In genomic region chr18:79400091-79400590, GRCh38 we compare ENCODE assay signal across 8 cellular contexts. TPM values are rescaled to one million over a fixed set of nuclear protein-coding genes. Genes with fewer than 3 reads are reported as not detected.
DNase-seq lines count a peak whose midpoint lies in the region; ATAC-seq and TF ChIP-seq lines count a peak whose summit lies in the region.

No MANE protein-coding gene starts in this region.

- no peaks in the 10 kb centered on the region for H3K27me3 ChIP-seq in upper lobe of right lung

- POLR2A ChIA-PET in naive thymus-derived CD8-positive, alpha-beta T cell (lab: Charles Lee), result interaction anchor here (1.5 to 1.8 kb wide), 2 partner anchors 109 to 123 kb away, joined by 4 to 10 read pairs; no protein-coding TSS in a partner anchor

- no peaks in the 10 kb centered on the region for H3K9me3 Mint-ChIP-seq in naive thymus-derived CD8-positive, alpha-beta T cell
- no peaks in the 10 kb centered on the region for H3K9me3 Mint-ChIP-seq in mesothelial cell of epicardium

- peak overlapping the region; percentile 73 for H3K27ac ChIP-seq in upper lobe of right lung

- DNase-seq in COLO829 (ENCODE audit: low spot score) (peak; percentile 40), erythroblast (lab: John Stamatoyannopoulos, UW) (peak; percentile 69 to 73), upper lobe of right lung (peak; percentile 86), mesothelial cell of epicardium (ENCODE audit: low spot score in 2 of 2, unreplicated experiment in 2 of 2) (no peak), kidney glomerular epithelial cell (lab: John Stamatoyannopoulos, UW) (no peak)
- DNase-seq in activated CD4-positive, alpha-beta T cell treated with anti-CD3 and anti-CD28 coated beads, Interleukin-2, amount 50 U/mL, for 48 hours, result peak; percentile 68 to 74
- DNase-seq in naive thymus-derived CD8-positive, alpha-beta T cell, result peak in 8 of 10 donors; percentile 42 to 82 (median 57)

- H3K4me3 ChIP-seq in upper lobe of right lung, result peak overlapping the region; percentile 68

- TF ChIP-seq CTCF in upper lobe of right lung (IDR thresholded peaks at IDR 0.05), result no peak
- no peak for TF ChIP-seq CTCF in mesothelial cell of epicardium (IDR thresholded peaks at IDR 0.05; ENCODE audit: unreplicated experiment)

- intact Hi-C loops in upper lobe of right lung (cut with DNase I), result no loop called here

- H3K4me3 Mint-ChIP-seq in naive thymus-derived CD8-positive, alpha-beta T cell, result peak overlapping the region in 2 of 10 donors; percentile 69 to 83
- H3K4me3 Mint-ChIP-seq in mesothelial cell of epicardium, result no peak overlapping the region

- no peak overlapping the region for H3K27ac Mint-ChIP-seq in naive thymus-derived CD8-positive, alpha-beta T cell
- H3K27ac Mint-ChIP-seq in mesothelial cell of epicardium, result no peak overlapping the region

- H3K9me3 ChIP-seq in upper lobe of right lung, result no peaks in the 10 kb centered on the region

- no peaks in the 10 kb centered on the region for H3K36me3 ChIP-seq in upper lobe of right lung

- H3K36me3 Mint-ChIP-seq in naive thymus-derived CD8-positive, alpha-beta T cell, result peaks cover 0 to 4% (median 0%) of the 10 kb centered on the region in 3 donors
- no peaks in the 10 kb centered on the region for H3K36me3 Mint-ChIP-seq in mesothelial cell of epicardium

- ATAC-seq in HG03432 (IDR thresholded peaks at IDR 0.05; ENCODE audit: unreplicated experiment) (peak; percentile 32), upper lobe of right lung (peak; percentile 65)
- peak; percentile 24 to 25 for ATAC-seq in naive thymus-derived CD8-positive, alpha-beta T cell

- no peaks in the 10 kb centered on the region for H3K27me3 Mint-ChIP-seq in naive thymus-derived CD8-positive, alpha-beta T cell
- H3K27me3 Mint-ChIP-seq in mesothelial cell of epicardium (ENCODE audit: low read depth), result peaks cover 40% of the 10 kb centered on the region

- no peak for TF ChIP-seq POLR2A in erythroblast (IDR thresholded peaks at IDR 0.05; ENCODE audit: low read length)

- H3K4me1 ChIP-seq in upper lobe of right lung, result peaks cover 53% of the 10 kb centered on the region

- H3K4me1 Mint-ChIP-seq in naive thymus-derived CD8-positive, alpha-beta T cell, result peaks cover 28 to 60% (median 51%) of the 10 kb centered on the region in 4 donors
- peaks cover 30% of the 10 kb centered on the region for H3K4me1 Mint-ChIP-seq in mesothelial cell of epicardium

RNA-seq across cellular contexts. Expression of gene NFATC1, which starts 4.4 kb away (rescaled TPM):
- 10 to 100 TPM; 50.2 to 51.0 TPM for total RNA-seq in naive thymus-derived CD8-positive, alpha-beta T cell
- polyA plus RNA-seq in naive thymus-derived CD8-positive, alpha-beta T cell, result 10 to 100 TPM; 12.7 to 34.9 (median 17.4) TPM
- total RNA-seq in upper lobe of right lung, result 16.6 TPM
- 13.4 to 17.5 TPM (median 13.4 TPM) in 3 replicates for total RNA-seq in mesothelial cell of epicardium

Comparison
In these comparisons a context has a peak if more than half of its experiments do, and no peak if none do; other contexts are left out.
1. DNase-seq: peak in COLO829 (single experiment), activated CD4-positive, alpha-beta T cell treated with anti-CD3 and anti-CD28 coated beads, Interleukin-2, amount 50 U/mL, for 48 hours (2 of 2), erythroblast (2 of 2), naive thymus-derived CD8-positive, alpha-beta T cell (8 of 10) and upper lobe of right lung (single experiment); none in mesothelial cell of epicardium (0 of 2) and kidney glomerular epithelial cell (single experiment).
2. Peak in every context shown above with its lines, with median percentiles within 50 percentile points of each other: ATAC-seq.